Comparison of ENCODE assay signal across 20 cellular contexts in genomic region chr16:67543582-67543981, GRCh38. TPM values are rescaled to one million over a fixed set of nuclear protein-coding genes. Genes with fewer than 3 reads are reported as not detected.
DNase-seq lines count a peak whose midpoint lies in the region; ATAC-seq, FAIRE-seq and TF ChIP-seq lines count a peak whose summit lies in the region.
"Had no signal": no experiment of that assay in that cellular context is flagged by ENCODE, and none has a peak within 500 bp of the region (broad histone marks: within the 10 kb centered on the region; RNA-seq: fewer than 3 reads in every experiment).

No MANE protein-coding gene starts in this region.

- H3K27ac Mint-ChIP-seq in activated T-cell treated with anti-CD3 and anti-CD28 coated beads, Interleukin-2, amount 50 U/mL, for 24 hours, result peak overlapping the region; percentile 56
- H3K27ac Mint-ChIP-seq: activated naive CD8-positive, alpha-beta T cell had no signal

- intact Hi-C loops in endothelial cell of umbilical vein (cut with micrococcal nuclease), result no loop called here
- intact Hi-C loops in spleen (cut with DNase I; ENCODE audit: low total_unique reads), result no loop called here

- H3K79me2 ChIP-seq in endothelial cell of umbilical vein (ENCODE audit: control insufficient read depth, insufficient read depth, low read length), result peaks cover 27% of the 10 kb centered on the region

- peak overlapping the region; percentile 8 for H3K27ac ChIP-seq in KOPT-K1 (ENCODE audit: low read depth, low read length, poor library complexity, severe bottlenecking)
- no peak overlapping the region for H3K27ac ChIP-seq in endothelial cell of umbilical vein (ENCODE audit: insufficient read depth, low read depth, low read length)
- H3K27ac ChIP-seq in spleen, result peak overlapping the region in 4 of 8 donors; percentile 34 to 96 (median 85)
- H3K27ac ChIP-seq: prostate gland, SK-N-MC had no signal

- dilution Hi-C loops in endothelial cell of umbilical vein (cut with MboI; ENCODE audit: extremely low pct_ligation_motif_present, low sequenced_read_pairs), result no loop called here

- no peak overlapping the region for H3K4me3 Mint-ChIP-seq in activated T-cell treated with anti-CD3 and anti-CD28 coated beads, Interleukin-2, amount 50 U/mL, for 24 hours
- no peak overlapping the region for H3K4me3 Mint-ChIP-seq in activated T-cell treated with anti-CD3 and anti-CD28 coated beads, Interleukin-2, amount 50 U/mL, for 4 hours
- H3K4me3 Mint-ChIP-seq: activated naive CD8-positive, alpha-beta T cell had no signal

- H3K9me1 ChIP-seq in endothelial cell of umbilical vein (replicated peaks; ENCODE audit: control insufficient read depth, extremely low read depth, insufficient read depth, low read length), result no peaks in the 10 kb centered on the region

- BruUV-seq in endothelial cell of umbilical vein (replicated peaks; lab: Mats Ljungman, UMichigan), result no TSS peak

- H2AFZ ChIP-seq in endothelial cell of umbilical vein (ENCODE audit: low read depth, low read length), result no peak overlapping the region

- H3K4me2 ChIP-seq in endothelial cell of umbilical vein (ENCODE audit: insufficient read depth, low read length), result no peak overlapping the region

- peaks cover 61% of the 10 kb centered on the region for H3K36me3 ChIP-seq in KOPT-K1 (ENCODE audit: insufficient read depth, low read length)
- peaks cover 20 to 66% of the 10 kb centered on the region in 2 experiments for H3K36me3 ChIP-seq in endothelial cell of umbilical vein (ENCODE audit: control insufficient read depth in 2 of 2, extremely low read depth in 1 of 2, insufficient read depth in 2 of 2, low read length in 2 of 2)
- peaks cover 0 to 100% (median 68%) of the 10 kb centered on the region in 6 donors for H3K36me3 ChIP-seq in spleen
- H3K36me3 ChIP-seq: uterus had no signal

- H3K4me3 ChIP-seq in endothelial cell of umbilical vein (replicated peaks in 1 of 3; ENCODE audit: insufficient read depth in 1 of 3, low read depth in 1 of 3, low read length in 3 of 3), result no peak overlapping the region
- no peak overlapping the region for H3K4me3 ChIP-seq in spleen
- H3K4me3 ChIP-seq: prostate gland, SK-N-MC, uterus had no signal

- H4K20me1 ChIP-seq in endothelial cell of umbilical vein (replicated peaks; ENCODE audit: control insufficient read depth, extremely low read depth, insufficient read depth, low read length), result peaks cover 3% of the 10 kb centered on the region

- H3K9me3 Mint-ChIP-seq in activated T-cell treated with anti-CD3 and anti-CD28 coated beads, Interleukin-2, amount 50 U/mL, for 24 hours, result no peaks in the 10 kb centered on the region
- no peaks in the 10 kb centered on the region for H3K9me3 Mint-ChIP-seq in activated T-cell treated with anti-CD3 and anti-CD28 coated beads, Interleukin-2, amount 50 U/mL, for 4 hours

- no peak for ATAC-seq in activated T-cell treated with anti-CD3 and anti-CD28 coated beads, Interleukin-2, amount 50 U/mL, for 4 hours
- ATAC-seq in HG03432 (IDR thresholded peaks at IDR 0.05; ENCODE audit: unreplicated experiment) (no peak), GM18909 (IDR thresholded peaks at IDR 0.05; ENCODE audit: poor library complexity, unreplicated experiment) (no peak)

- H3K4me1 Mint-ChIP-seq in activated T-cell treated with anti-CD3 and anti-CD28 coated beads, Interleukin-2, amount 50 U/mL, for 24 hours (ENCODE audit: low read depth), result peaks cover 48% of the 10 kb centered on the region
- peaks cover 51% of the 10 kb centered on the region for H3K4me1 Mint-ChIP-seq in activated T-cell treated with anti-CD3 and anti-CD28 coated beads, Interleukin-2, amount 50 U/mL, for 4 hours (ENCODE audit: low read depth)

- peaks cover 63% of the 10 kb centered on the region for H3K36me3 Mint-ChIP-seq in activated T-cell treated with anti-CD3 and anti-CD28 coated beads, Interleukin-2, amount 50 U/mL, for 24 hours (ENCODE audit: low read depth)
- peaks cover 5% of the 10 kb centered on the region for H3K36me3 Mint-ChIP-seq in activated T-cell treated with anti-CD3 and anti-CD28 coated beads, Interleukin-2, amount 50 U/mL, for 4 hours (ENCODE audit: insufficient read depth)
- H3K36me3 Mint-ChIP-seq: activated naive CD8-positive, alpha-beta T cell had no signal

- H3K27me3 ChIP-seq in endothelial cell of umbilical vein (ENCODE audit: control insufficient read depth in 2 of 2, insufficient read depth in 2 of 2, low read length in 2 of 2), result no peaks in the 10 kb centered on the region
- H3K27me3 ChIP-seq in spleen (replicated peaks in 1 of 7), result no peaks in the 10 kb centered on the region
- H3K27me3 ChIP-seq: uterus had no signal

- H3K9me3 ChIP-seq in KOPT-K1 (ENCODE audit: insufficient read depth, low read length, poor library complexity, severe bottlenecking) (no peaks in the 10 kb centered on the region), endothelial cell of umbilical vein (replicated peaks; ENCODE audit: control insufficient read depth, insufficient read depth, low read length) (no peaks in the 10 kb centered on the region), spleen (no peaks in the 10 kb centered on the region)
- H3K9me3 ChIP-seq: prostate gland, uterus had no signal

- POLR2A ChIA-PET in endothelial cell of umbilical vein (lab: Charles Lee), result interaction anchor here (0.5 kb wide), 1 partner anchor 120 kb away, joined by 3 read pairs; no protein-coding TSS in a partner anchor

- H3K9ac ChIP-seq in endothelial cell of umbilical vein (replicated peaks; ENCODE audit: extremely low read depth, insufficient read depth, low read length), result no peak overlapping the region

- CTCF ChIA-PET in endothelial cell of umbilical vein (lab: Charles Lee), result interaction anchor here (1.8 to 14.4 kb wide), 3 partner anchors 21 to 101 kb away, joined by 5 to 246 read pairs (median 166); partner anchors contain the start of gene CARMIL2

- no peak for DNase-seq in activated T-cell treated with anti-CD3 and anti-CD28 coated beads, Interleukin-2, amount 50 U/mL, for 24 hours
- DNase-seq in activated T-cell treated with anti-CD3 and anti-CD28 coated beads, Interleukin-2, amount 50 U/mL, for 4 hours, result no peak
- DNase-seq in endothelial cell of umbilical vein (ENCODE audit: low read depth, low spot score) (no peak), spleen (peak; percentile 71)
- DNase-seq in activated effector memory CD4-positive, alpha-beta T cell treated with Interleukin-2 at 50 U/mL for 16 hours, result no peak
- DNase-seq: activated CD4-positive, alpha-beta T cell treated with anti-CD3 and anti-CD28 coated beads for 48 hours; hypothalamus; KBM-7; NCI-H1930; NCI-H345; stimulated activated CD4-positive, alpha-beta T cell treated with anti-CD3 and anti-CD28 coated beads, Interleukin-4, amount 100 ng/mL, for 1 hour; uterus had no signal

- FAIRE-seq in endothelial cell of umbilical vein (lab: Jason Lieb, UNC), result no peak
- FAIRE-seq: colon, TTC549 had no signal

- TF ChIP-seq CTCF in endothelial cell of umbilical vein (IDR thresholded peaks at IDR 0.05; ENCODE audit: extremely low read depth in 1 of 2, insufficient read depth in 1 of 2, low read depth in 1 of 2, low read length in 2 of 2), result no peak
- TF ChIP-seq CTCF in spleen (IDR thresholded peaks at IDR 0.05 in 8 of 11, conservative IDR thresholded peaks at IDR 0.05 in 3 of 11), result no peak

- H3K4me1 ChIP-seq in endothelial cell of umbilical vein (ENCODE audit: control insufficient read depth, extremely low read depth, insufficient read depth, low read length), result peaks cover 37% of the 10 kb centered on the region
- peaks cover 59 to 100% (median 99%) of the 10 kb centered on the region in 6 donors for H3K4me1 ChIP-seq in spleen
- H3K4me1 ChIP-seq: prostate gland had no signal

- H3K27me3 Mint-ChIP-seq in activated T-cell treated with anti-CD3 and anti-CD28 coated beads, Interleukin-2, amount 50 U/mL, for 24 hours, result no peaks in the 10 kb centered on the region
- H3K27me3 Mint-ChIP-seq in activated T-cell treated with anti-CD3 and anti-CD28 coated beads, Interleukin-2, amount 50 U/mL, for 4 hours (ENCODE audit: low read depth), result no peaks in the 10 kb centered on the region
- H3K27me3 Mint-ChIP-seq: activated naive CD8-positive, alpha-beta T cell had no signal

- WGBS in spleen, 5 donors, result 70 to 91% (median 87%) methylated on average over 6 of the region's 6 CpGs

- TF ChIP-seq POLR2A in endothelial cell of umbilical vein (IDR thresholded peaks at IDR 0.05; ENCODE audit: low read depth, low read length) (peak; percentile 30), spleen (IDR thresholded peaks at IDR 0.05) (no peak)

TF ChIP-seq in endothelial cell of umbilical vein, 7 proteins besides CTCF, POLR2A, EP300 and RAD21:
- TF ChIP-seq EZH2 (IDR thresholded peaks at IDR 0.05; ENCODE audit: borderline replicate concordance, low read depth, low read length, severe bottlenecking) (no peak), FOS (IDR thresholded peaks at IDR 0.05; ENCODE audit: borderline replicate concordance, insufficient read depth, low read length) (no peak), GATA2 (IDR thresholded peaks at IDR 0.05; ENCODE audit: insufficient read depth, insufficient read length, low read depth, low read length) (no peak), POLR2AphosphoS5 (IDR thresholded peaks at IDR 0.05; ENCODE audit: insufficient read depth, low read depth, low read length) (no peak)

RNA-seq across cellular contexts. Expression of gene RIPOR1, which starts 15.0 kb away (rescaled TPM):
- 10 to 100 TPM; 17.9 to 26.2 (median 18.0) TPM for total RNA-seq in activated T-cell treated with anti-CD3 and anti-CD28 coated beads, Interleukin-2, amount 50 U/mL, for 4 hours
- 137 and 144 TPM in 2 replicates for total RNA-seq in endothelial cell of umbilical vein
- 41.6 and 45.3 TPM in 2 replicates for polyA plus RNA-seq in endothelial cell of umbilical vein
- polyA plus RNA-seq in endothelial cell of umbilical vein (2011; cell fraction: cytosol; rRNA removed), result 29.3 and 37.8 TPM in 2 replicates
- polyA plus RNA-seq in endothelial cell of umbilical vein (2011; cell fraction: nucleus; rRNA removed), result 161 and 168 TPM in 2 replicates
- 90.7 and 108 TPM in 2 replicates for polyA plus RNA-seq in endothelial cell of umbilical vein (2012)
- polyA minus RNA-seq in endothelial cell of umbilical vein, result 46.1 and 61.3 TPM in 2 replicates
- polyA minus RNA-seq in endothelial cell of umbilical vein (2011; cell fraction: cytosol; rRNA and poly(A)+ RNA removed), result 23.0 TPM
- 49.3 and 63.4 TPM in 2 replicates for polyA minus RNA-seq in endothelial cell of umbilical vein (2011; cell fraction: nucleus; rRNA and poly(A)+ RNA removed)
- total RNA-seq in spleen, result 100 to 1,000 TPM; 114 to 242 (median 188) TPM
- 10 to 100 TPM; 29.9 to 84.7 (median 69.9) TPM for polyA plus RNA-seq in spleen

RNA-seq across cellular contexts. Expression of gene CTCF, which starts 18.7 kb away (rescaled TPM):
- total RNA-seq in activated T-cell treated with anti-CD3 and anti-CD28 coated beads, Interleukin-2, amount 50 U/mL, for 4 hours, result 10 to 100 TPM; 53.7 to 59.3 (median 54.0) TPM
- total RNA-seq in endothelial cell of umbilical vein, result 40.0 and 40.7 TPM in 2 replicates
- 16.9 and 20.7 TPM in 2 replicates for polyA plus RNA-seq in endothelial cell of umbilical vein
- polyA plus RNA-seq in endothelial cell of umbilical vein (2011; cell fraction: cytosol; rRNA removed), result 27.9 and 31.1 TPM in 2 replicates
- 29.5 and 35.6 TPM in 2 replicates for polyA plus RNA-seq in endothelial cell of umbilical vein (2011; cell fraction: nucleus; rRNA removed)
- polyA plus RNA-seq in endothelial cell of umbilical vein (2012), result 26.3 and 34.7 TPM in 2 replicates
- 35.9 and 42.7 TPM in 2 replicates for polyA minus RNA-seq in endothelial cell of umbilical vein
- polyA minus RNA-seq in endothelial cell of umbilical vein (2011; cell fraction: cytosol; rRNA and poly(A)+ RNA removed), result 32.0 TPM
- 21.0 and 28.5 TPM in 2 replicates for polyA minus RNA-seq in endothelial cell of umbilical vein (2011; cell fraction: nucleus; rRNA and poly(A)+ RNA removed)
- total RNA-seq in spleen, result 10 to 100 TPM; 47.6 to 67.7 (median 50.8) TPM
- polyA plus RNA-seq in spleen, result 10 to 100 TPM; 24.4 to 36.7 (median 25.6) TPM
